Comparison of ENCODE assay signal across 21 cellular contexts in genomic region chr1:182885591-182885990, GRCh38.
"Had no signal": no experiment of that assay in that cellular context is flagged by ENCODE, and none has a peak within 500 bp of the region (broad histone marks: within the 10 kb centered on the region; RNA-seq: fewer than 3 reads in every experiment).

No MANE protein-coding gene starts in this region.

- H3K27ac Mint-ChIP-seq: dendritic cell treated with granulocyte-macrophage colony-stimulating factor and Interleukin-4, amounts not matched to agents 40 ng/mL and 50 ng/mL, for 4 days; effector memory CD8-positive, alpha-beta T cell; memory B cell; mesothelial cell of epicardium had no signal

- H3K9me3 Mint-ChIP-seq: dendritic cell treated with granulocyte-macrophage colony-stimulating factor and Interleukin-4, amounts not matched to agents 40 ng/mL and 50 ng/mL, for 4 days; effector memory CD8-positive, alpha-beta T cell; immature natural killer cell; memory B cell; mesothelial cell of epicardium; natural killer cell; neural crest cell had no signal

- H3K4me1 ChIP-seq: esophagus squamous epithelium, left lung, lower lobe of right lung, testis, tibial nerve, upper lobe of right lung, vagina had no signal

- FAIRE-seq: keratinocyte, small intestine had no signal

- DNase-seq: effector memory CD8-positive, alpha-beta T cell; esophagus squamous epithelium; foreskin fibroblast; immature natural killer cell; left lung; lower lobe of right lung; natural killer cell; posterior cingulate gyrus; small intestine; stimulated activated CD4-positive, alpha-beta T cell treated with anti-CD3 and anti-CD28 coated beads, Interleukin-12 subunit alpha, Interleukin-12 subunit beta, amount 100 ng/mL, for 4 hours; stimulated activated naive CD8-positive, alpha-beta T cell treated with anti-CD3 and anti-CD28 coated beads, Interleukin-15, Interleukin-2, amounts not matched to agents 100 U/mL and 50 U/mL, for 24 hours; testis; upper lobe of right lung had no signal

- H3K4me3 ChIP-seq: esophagus squamous epithelium, gastroesophageal sphincter, left lung, lower lobe of right lung, testis, tibial nerve, upper lobe of right lung, vagina had no signal

- ATAC-seq: effector memory CD8-positive, alpha-beta T cell; gastroesophageal sphincter; left lung; lower lobe of right lung; natural killer cell; stimulated activated naive CD8-positive, alpha-beta T cell treated with anti-CD3 and anti-CD28 coated beads, Interleukin-15, Interleukin-2, amounts not matched to agents 100 U/mL and 50 U/mL, for 24 hours; upper lobe of right lung had no signal

- H3K9me3 ChIP-seq: esophagus squamous epithelium, gastroesophageal sphincter, left lung, lower lobe of right lung, testis, tibial nerve, upper lobe of right lung, vagina had no signal

- H3K27ac ChIP-seq: esophagus squamous epithelium, gastroesophageal sphincter, left lung, lower lobe of right lung, testis, tibial nerve, upper lobe of right lung, vagina had no signal

- H3K4me3 Mint-ChIP-seq: dendritic cell treated with granulocyte-macrophage colony-stimulating factor and Interleukin-4, amounts not matched to agents 40 ng/mL and 50 ng/mL, for 4 days; effector memory CD8-positive, alpha-beta T cell; immature natural killer cell; memory B cell; mesothelial cell of epicardium; natural killer cell; neural crest cell had no signal

- H3K27me3 ChIP-seq: esophagus squamous epithelium, gastroesophageal sphincter, left lung, testis, tibial nerve, upper lobe of right lung, vagina had no signal

- H3K4me1 Mint-ChIP-seq: memory B cell, neural crest cell had no signal

- H3K27me3 Mint-ChIP-seq: dendritic cell treated with granulocyte-macrophage colony-stimulating factor and Interleukin-4, amounts not matched to agents 40 ng/mL and 50 ng/mL, for 4 days; effector memory CD8-positive, alpha-beta T cell; memory B cell had no signal
